In the genomic region with DNA sequence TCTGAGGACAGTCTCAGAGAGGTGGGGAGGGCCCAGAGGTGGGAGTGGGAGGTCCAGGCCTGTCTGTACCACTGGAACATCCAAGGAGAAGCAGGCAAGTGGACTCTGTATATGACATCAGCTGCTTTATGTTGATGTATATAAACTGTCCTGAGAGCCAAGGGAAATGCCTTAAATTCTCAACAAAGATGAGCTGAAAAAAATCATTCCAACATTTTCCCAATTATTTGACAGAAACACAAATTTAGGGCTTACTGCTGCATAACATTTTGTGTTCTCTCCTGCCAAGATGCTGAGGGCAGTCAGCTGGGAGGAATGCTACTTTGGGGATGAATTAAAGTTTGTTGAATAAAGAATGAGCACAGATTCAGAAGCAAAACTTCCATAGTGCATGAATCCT, we compare ENCODE assay signal across 29 cellular contexts. TPM values are rescaled to one million over a fixed set of nuclear protein-coding genes. Genes with fewer than 3 reads are reported as not detected.
"Had no signal": no experiment of that assay in that cellular context is flagged by ENCODE, and none has a peak within 500 bp of the region (broad histone marks: within the 10 kb centered on the region; RNA-seq: fewer than 3 reads in every experiment).

No MANE protein-coding gene starts in this region.

- H3K27ac ChIP-seq: gastrocnemius medialis, left ventricle myocardium inferior, neural progenitor cell, sigmoid colon, stomach, upper lobe of left lung had no signal

- H3K27ac Mint-ChIP-seq: activated CD4-positive, alpha-beta memory T cell treated with anti-CD3 and anti-CD28 coated beads, Interleukin-2, amount 10 ng/mL, durations not matched to agents 7 days and 5 days; activated naive CD8-positive, alpha-beta T cell treated with anti-CD3 and anti-CD28 coated beads, Interleukin-2, amount 50 U/mL, for 24 hours; activated T-helper 1 cell treated with anti-CD3 and anti-CD28 coated beads, Interleukin-12 subunit alpha, Interleukin-12 subunit beta, Interleukin-2, Interleukin-4 antibody, amounts not matched to agents 30 ng/mL and 10 ng/mL and 1 ng/mL, durations not matched to agents 14 hours and 24 hours and 36 hours; brain; neural progenitor cell; progenitor cell of endocrine pancreas; stimulated activated memory B cell treated with anti-CD40 and anti-IgM and Interleukin-4, amounts not matched to agents 10 μg/mL and 1 μg/mL and 100 μg/mL, for 72 hours had no signal

- H3K4me3 ChIP-seq: gastrocnemius medialis, left ventricle myocardium inferior, neural progenitor cell, sigmoid colon, smooth muscle cell, stomach, upper lobe of left lung had no signal

- H3K36me3 ChIP-seq: gastrocnemius medialis, left ventricle myocardium inferior, neural progenitor cell, sigmoid colon, upper lobe of left lung had no signal

- ATAC-seq: activated naive CD8-positive, alpha-beta T cell treated with anti-CD3 and anti-CD28 coated beads, Interleukin-2, amount 50 U/mL, for 24 hours; gastrocnemius medialis; naive thymus-derived CD8-positive, alpha-beta T cell; stimulated activated memory B cell treated with anti-CD40 and anti-IgM and Interleukin-4, amounts not matched to agents 10 μg/mL and 1 μg/mL and 100 μg/mL, for 72 hours had no signal

- H3K27me3 Mint-ChIP-seq: activated CD4-positive, alpha-beta memory T cell treated with anti-CD3 and anti-CD28 coated beads, Interleukin-2, amount 10 ng/mL, durations not matched to agents 7 days and 5 days; activated naive CD8-positive, alpha-beta T cell treated with anti-CD3 and anti-CD28 coated beads, Interleukin-2, amount 50 U/mL, for 24 hours; naive thymus-derived CD8-positive, alpha-beta T cell; stimulated activated memory B cell treated with anti-CD40 and anti-IgM and Interleukin-4, amounts not matched to agents 10 μg/mL and 1 μg/mL and 100 μg/mL, for 72 hours had no signal

- H3K9me3 Mint-ChIP-seq: activated CD4-positive, alpha-beta memory T cell treated with anti-CD3 and anti-CD28 coated beads, Interleukin-2, amount 10 ng/mL, durations not matched to agents 7 days and 5 days; activated naive CD8-positive, alpha-beta T cell treated with anti-CD3 and anti-CD28 coated beads, Interleukin-2, amount 50 U/mL, for 24 hours; activated T-helper 1 cell treated with anti-CD3 and anti-CD28 coated beads, Interleukin-12 subunit alpha, Interleukin-12 subunit beta, Interleukin-2, Interleukin-4 antibody, amounts not matched to agents 30 ng/mL and 10 ng/mL and 1 ng/mL, durations not matched to agents 14 hours and 24 hours and 36 hours; naive thymus-derived CD8-positive, alpha-beta T cell; neural progenitor cell; stimulated activated memory B cell treated with anti-CD40 and anti-IgM and Interleukin-4, amounts not matched to agents 10 μg/mL and 1 μg/mL and 100 μg/mL, for 72 hours had no signal

- H3K9ac ChIP-seq: neural progenitor cell had no signal

- H3K4me1 Mint-ChIP-seq: activated CD4-positive, alpha-beta memory T cell treated with anti-CD3 and anti-CD28 coated beads, Interleukin-2, amount 10 ng/mL, durations not matched to agents 7 days and 5 days; activated naive CD8-positive, alpha-beta T cell treated with anti-CD3 and anti-CD28 coated beads, Interleukin-2, amount 50 U/mL, for 24 hours had no signal

- H3K36me3 Mint-ChIP-seq: brain, neural progenitor cell had no signal

- H2AFZ ChIP-seq: neural progenitor cell had no signal

- H3K4me1 ChIP-seq: gastrocnemius medialis, left ventricle myocardium inferior, neural progenitor cell, sigmoid colon, upper lobe of left lung had no signal

- H3K9me3 ChIP-seq: gastrocnemius medialis, left ventricle myocardium inferior, sigmoid colon, stomach, upper lobe of left lung had no signal

- H3K4me2 ChIP-seq: neural progenitor cell, smooth muscle cell had no signal

- H3K27me3 ChIP-seq: gastrocnemius medialis, neural progenitor cell, sigmoid colon, stomach, upper lobe of left lung had no signal

- H3K4me3 Mint-ChIP-seq: activated CD4-positive, alpha-beta memory T cell treated with anti-CD3 and anti-CD28 coated beads, Interleukin-2, amount 10 ng/mL, durations not matched to agents 7 days and 5 days; activated naive CD8-positive, alpha-beta T cell treated with anti-CD3 and anti-CD28 coated beads, Interleukin-2, amount 50 U/mL, for 24 hours; activated T-helper 1 cell treated with anti-CD3 and anti-CD28 coated beads, Interleukin-12 subunit alpha, Interleukin-12 subunit beta, Interleukin-2, Interleukin-4 antibody, amounts not matched to agents 30 ng/mL and 10 ng/mL and 1 ng/mL, durations not matched to agents 14 hours and 24 hours and 36 hours; brain; mesothelial cell of epicardium; naive thymus-derived CD8-positive, alpha-beta T cell; neural progenitor cell; stimulated activated memory B cell treated with anti-CD40 and anti-IgM and Interleukin-4, amounts not matched to agents 10 μg/mL and 1 μg/mL and 100 μg/mL, for 72 hours had no signal

- DNase-seq: activated CD4-positive, alpha-beta memory T cell treated with anti-CD3 and anti-CD28 coated beads, Interleukin-2, amount 10 ng/mL, durations not matched to agents 7 days and 5 days; activated CD4-positive, alpha-beta T cell treated with anti-CD3 and anti-CD28 coated beads for 48 hours; activated gamma-delta T cell; activated naive CD4-positive, alpha-beta T cell treated with anti-CD3 and anti-CD28 coated beads, Interleukin-2, amount 50 U/mL, for 16 hours; activated naive CD8-positive, alpha-beta T cell treated with anti-CD3 and anti-CD28 coated beads, Interleukin-2, amount 50 U/mL, for 24 hours; aorta; dermis blood vessel endothelial cell; effector CD8-positive, alpha-beta T cell; erythroblast; gastrocnemius medialis; hippocampal formation; kidney glomerular epithelial cell; left ventricle myocardium inferior; mammary epithelial cell; naive thymus-derived CD8-positive, alpha-beta T cell; retina; sigmoid colon; stimulated activated CD4-positive, alpha-beta T cell treated with anti-CD3 and anti-CD28 coated beads, Interleukin-15, amount 100 ng/mL, for 24 hours; stomach; T-helper 9 cell; upper lobe of left lung had no signal

RNA-seq across cellular contexts. Expression of gene FOXC1, which starts 52.8 kb away (rescaled TPM):
- total RNA-seq: naive thymus-derived CD8-positive, alpha-beta T cell; T-helper 1 cell treated with Interleukin-12 subunit alpha and Interleukin-12 subunit beta and Interleukin-4 antibody, amounts not matched to agents 30 ng/mL and 1 ng/mL, for 36 hours had no signal
- polyA plus RNA-seq: naive thymus-derived CD8-positive, alpha-beta T cell had no signal
